Comparison of ENCODE assay signal across 1 cellular context in the genomic region with DNA sequence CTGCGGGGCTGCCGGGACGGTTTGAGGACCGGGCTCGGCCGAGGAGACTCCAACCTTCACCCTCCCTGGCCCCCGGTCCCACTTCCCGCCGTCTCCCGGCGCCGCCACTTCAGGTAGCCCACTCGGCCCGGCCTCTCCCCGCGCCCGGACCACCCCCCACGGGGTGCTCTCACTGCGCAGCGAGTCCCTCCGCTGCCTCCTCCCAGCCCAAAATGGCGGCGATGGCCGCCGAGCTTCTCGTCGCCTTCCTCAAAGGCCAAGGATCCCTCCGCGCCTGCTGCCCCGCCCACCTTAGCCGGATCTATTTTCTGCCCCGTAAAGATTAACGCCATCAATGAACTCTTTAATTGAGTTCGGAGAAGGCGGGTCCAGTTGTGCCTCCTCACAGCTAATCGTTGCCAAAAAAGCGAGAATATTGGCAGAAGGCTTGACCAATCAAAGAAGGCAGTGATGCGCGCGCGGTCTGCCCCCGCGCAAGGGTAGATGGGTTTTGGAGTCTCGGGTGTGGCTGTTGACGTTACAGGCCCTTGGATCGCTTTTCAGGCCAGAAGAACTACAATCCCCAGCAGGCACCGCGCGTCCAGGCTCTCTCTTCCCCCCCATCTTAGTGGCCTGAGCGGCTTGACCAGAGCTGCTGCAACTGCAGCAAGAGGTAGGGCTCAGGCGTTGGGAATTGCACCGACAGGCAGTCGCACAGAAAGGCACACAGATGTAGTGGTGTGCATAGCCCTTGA.
A peak's percentile ranks its signal among the peaks of the same experiment; 100 is the strongest.
TF ChIP-seq lines count a peak whose summit lies in the region.

A gene with protein sequence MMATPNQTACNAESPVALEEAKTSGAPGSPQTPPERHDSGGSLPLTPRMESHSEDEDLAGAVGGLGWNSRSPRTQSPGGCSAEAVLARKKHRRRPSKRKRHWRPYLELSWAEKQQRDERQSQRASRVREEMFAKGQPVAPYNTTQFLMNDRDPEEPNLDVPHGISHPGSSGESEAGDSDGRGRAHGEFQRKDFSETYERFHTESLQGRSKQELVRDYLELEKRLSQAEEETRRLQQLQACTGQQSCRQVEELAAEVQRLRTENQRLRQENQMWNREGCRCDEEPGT (plus strand): TSS at position 588 of the 734 bp plus-strand sequence. CDS start 919 bp downstream, outside the sequence.

TF ChIP-seq in GM12878, 131 proteins besides CTCF, POLR2A, EP300 and RAD21 (continued from another document and continues in another):
- TF ChIP-seq, protein P1, sequence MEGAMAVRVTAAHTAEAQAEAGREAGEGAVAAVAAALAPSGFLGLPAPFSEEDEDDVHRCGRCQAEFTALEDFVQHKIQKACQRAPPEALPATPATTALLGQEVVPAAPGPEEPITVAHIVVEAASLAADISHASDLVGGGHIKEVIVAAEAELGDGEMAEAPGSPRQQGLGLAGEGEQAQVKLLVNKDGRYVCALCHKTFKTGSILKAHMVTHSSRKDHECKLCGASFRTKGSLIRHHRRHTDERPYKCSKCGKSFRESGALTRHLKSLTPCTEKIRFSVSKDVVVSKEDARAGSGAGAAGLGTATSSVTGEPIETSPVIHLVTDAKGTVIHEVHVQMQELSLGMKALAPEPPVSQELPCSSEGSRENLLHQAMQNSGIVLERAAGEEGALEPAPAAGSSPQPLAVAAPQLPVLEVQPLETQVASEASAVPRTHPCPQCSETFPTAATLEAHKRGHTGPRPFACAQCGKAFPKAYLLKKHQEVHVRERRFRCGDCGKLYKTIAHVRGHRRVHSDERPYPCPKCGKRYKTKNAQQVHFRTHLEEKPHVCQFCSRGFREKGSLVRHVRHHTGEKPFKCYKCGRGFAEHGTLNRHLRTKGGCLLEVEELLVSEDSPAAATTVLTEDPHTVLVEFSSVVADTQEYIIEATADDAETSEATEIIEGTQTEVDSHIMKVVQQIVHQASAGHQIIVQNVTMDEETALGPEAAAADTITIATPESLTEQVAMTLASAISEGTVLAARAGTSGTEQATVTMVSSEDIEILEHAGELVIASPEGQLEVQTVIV (IDR thresholded peaks at IDR 0.05; ENCODE audit: borderline replicate concordance, partially characterized antibody), result peak; percentile 64
- peak; percentile 43; the same call in 1 of the 2 replicates for TF ChIP-seq NR2F1 (conservative IDR thresholded peaks at IDR 0.05)
- TF ChIP-seq, protein P2, sequence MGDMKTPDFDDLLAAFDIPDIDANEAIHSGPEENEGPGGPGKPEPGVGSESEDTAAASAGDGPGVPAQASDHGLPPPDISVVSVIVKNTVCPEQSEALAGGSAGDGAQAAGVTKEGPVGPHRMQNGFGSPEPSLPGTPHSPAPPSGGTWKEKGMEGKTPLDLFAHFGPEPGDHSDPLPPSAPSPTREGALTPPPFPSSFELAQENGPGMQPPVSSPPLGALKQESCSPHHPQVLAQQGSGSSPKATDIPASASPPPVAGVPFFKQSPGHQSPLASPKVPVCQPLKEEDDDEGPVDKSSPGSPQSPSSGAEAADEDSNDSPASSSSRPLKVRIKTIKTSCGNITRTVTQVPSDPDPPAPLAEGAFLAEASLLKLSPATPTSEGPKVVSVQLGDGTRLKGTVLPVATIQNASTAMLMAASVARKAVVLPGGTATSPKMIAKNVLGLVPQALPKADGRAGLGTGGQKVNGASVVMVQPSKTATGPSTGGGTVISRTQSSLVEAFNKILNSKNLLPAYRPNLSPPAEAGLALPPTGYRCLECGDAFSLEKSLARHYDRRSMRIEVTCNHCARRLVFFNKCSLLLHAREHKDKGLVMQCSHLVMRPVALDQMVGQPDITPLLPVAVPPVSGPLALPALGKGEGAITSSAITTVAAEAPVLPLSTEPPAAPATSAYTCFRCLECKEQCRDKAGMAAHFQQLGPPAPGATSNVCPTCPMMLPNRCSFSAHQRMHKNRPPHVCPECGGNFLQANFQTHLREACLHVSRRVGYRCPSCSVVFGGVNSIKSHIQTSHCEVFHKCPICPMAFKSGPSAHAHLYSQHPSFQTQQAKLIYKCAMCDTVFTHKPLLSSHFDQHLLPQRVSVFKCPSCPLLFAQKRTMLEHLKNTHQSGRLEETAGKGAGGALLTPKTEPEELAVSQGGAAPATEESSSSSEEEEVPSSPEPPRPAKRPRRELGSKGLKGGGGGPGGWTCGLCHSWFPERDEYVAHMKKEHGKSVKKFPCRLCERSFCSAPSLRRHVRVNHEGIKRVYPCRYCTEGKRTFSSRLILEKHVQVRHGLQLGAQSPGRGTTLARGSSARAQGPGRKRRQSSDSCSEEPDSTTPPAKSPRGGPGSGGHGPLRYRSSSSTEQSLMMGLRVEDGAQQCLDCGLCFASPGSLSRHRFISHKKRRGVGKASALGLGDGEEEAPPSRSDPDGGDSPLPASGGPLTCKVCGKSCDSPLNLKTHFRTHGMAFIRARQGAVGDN (IDR thresholded peaks at IDR 0.05), result no peak
- TF ChIP-seq, protein P3, sequence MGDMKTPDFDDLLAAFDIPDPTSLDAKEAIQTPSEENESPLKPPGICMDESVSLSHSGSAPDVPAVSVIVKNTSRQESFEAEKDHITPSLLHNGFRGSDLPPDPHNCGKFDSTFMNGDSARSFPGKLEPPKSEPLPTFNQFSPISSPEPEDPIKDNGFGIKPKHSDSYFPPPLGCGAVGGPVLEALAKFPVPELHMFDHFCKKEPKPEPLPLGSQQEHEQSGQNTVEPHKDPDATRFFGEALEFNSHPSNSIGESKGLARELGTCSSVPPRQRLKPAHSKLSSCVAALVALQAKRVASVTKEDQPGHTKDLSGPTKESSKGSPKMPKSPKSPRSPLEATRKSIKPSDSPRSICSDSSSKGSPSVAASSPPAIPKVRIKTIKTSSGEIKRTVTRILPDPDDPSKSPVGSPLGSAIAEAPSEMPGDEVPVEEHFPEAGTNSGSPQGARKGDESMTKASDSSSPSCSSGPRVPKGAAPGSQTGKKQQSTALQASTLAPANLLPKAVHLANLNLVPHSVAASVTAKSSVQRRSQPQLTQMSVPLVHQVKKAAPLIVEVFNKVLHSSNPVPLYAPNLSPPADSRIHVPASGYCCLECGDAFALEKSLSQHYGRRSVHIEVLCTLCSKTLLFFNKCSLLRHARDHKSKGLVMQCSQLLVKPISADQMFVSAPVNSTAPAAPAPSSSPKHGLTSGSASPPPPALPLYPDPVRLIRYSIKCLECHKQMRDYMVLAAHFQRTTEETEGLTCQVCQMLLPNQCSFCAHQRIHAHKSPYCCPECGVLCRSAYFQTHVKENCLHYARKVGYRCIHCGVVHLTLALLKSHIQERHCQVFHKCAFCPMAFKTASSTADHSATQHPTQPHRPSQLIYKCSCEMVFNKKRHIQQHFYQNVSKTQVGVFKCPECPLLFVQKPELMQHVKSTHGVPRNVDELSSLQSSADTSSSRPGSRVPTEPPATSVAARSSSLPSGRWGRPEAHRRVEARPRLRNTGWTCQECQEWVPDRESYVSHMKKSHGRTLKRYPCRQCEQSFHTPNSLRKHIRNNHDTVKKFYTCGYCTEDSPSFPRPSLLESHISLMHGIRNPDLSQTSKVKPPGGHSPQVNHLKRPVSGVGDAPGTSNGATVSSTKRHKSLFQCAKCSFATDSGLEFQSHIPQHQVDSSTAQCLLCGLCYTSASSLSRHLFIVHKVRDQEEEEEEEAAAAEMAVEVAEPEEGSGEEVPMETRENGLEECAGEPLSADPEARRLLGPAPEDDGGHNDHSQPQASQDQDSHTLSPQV (IDR thresholded peaks at IDR 0.05), result no peak
- TF ChIP-seq, protein P4, sequence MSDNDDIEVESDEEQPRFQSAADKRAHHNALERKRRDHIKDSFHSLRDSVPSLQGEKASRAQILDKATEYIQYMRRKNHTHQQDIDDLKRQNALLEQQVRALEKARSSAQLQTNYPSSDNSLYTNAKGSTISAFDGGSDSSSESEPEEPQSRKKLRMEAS (IDR thresholded peaks at IDR 0.05; ENCODE audit: low read depth, low read length), result no peak
- TF ChIP-seq, protein P5, sequence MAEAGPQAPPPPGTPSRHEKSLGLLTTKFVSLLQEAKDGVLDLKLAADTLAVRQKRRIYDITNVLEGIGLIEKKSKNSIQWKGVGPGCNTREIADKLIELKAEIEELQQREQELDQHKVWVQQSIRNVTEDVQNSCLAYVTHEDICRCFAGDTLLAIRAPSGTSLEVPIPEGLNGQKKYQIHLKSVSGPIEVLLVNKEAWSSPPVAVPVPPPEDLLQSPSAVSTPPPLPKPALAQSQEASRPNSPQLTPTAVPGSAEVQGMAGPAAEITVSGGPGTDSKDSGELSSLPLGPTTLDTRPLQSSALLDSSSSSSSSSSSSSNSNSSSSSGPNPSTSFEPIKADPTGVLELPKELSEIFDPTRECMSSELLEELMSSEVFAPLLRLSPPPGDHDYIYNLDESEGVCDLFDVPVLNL (IDR thresholded peaks at IDR 0.05; ENCODE audit: low read depth, low read length), result no peak; the same call in 1 of the 2 replicates
- TF ChIP-seq RB1 (IDR thresholded peaks at IDR 0.05; ENCODE audit: borderline replicate concordance), result peak; percentile 83
- peak; percentile 99 for TF ChIP-seq TAF1 (IDR thresholded peaks at IDR 0.05; ENCODE audit: borderline replicate concordance, low read depth, low read length)
- TF ChIP-seq PAX5 (IDR thresholded peaks at IDR 0.05; ENCODE audit: borderline replicate concordance, low read depth, low read length), result no peak; the same call in 1 of the 2 replicates
- TF ChIP-seq SMARCA5 (IDR thresholded peaks at IDR 0.05), result peak; percentile 76; the same call in 1 of the 2 replicates
- peak; percentile 59; the same call in 1 of the 2 replicates for TF ChIP-seq GABPA (IDR thresholded peaks at IDR 0.05; ENCODE audit: low read depth)
- TF ChIP-seq BMI1 (IDR thresholded peaks at IDR 0.05; ENCODE audit: borderline replicate concordance), result no peak
- TF ChIP-seq, protein P6, sequence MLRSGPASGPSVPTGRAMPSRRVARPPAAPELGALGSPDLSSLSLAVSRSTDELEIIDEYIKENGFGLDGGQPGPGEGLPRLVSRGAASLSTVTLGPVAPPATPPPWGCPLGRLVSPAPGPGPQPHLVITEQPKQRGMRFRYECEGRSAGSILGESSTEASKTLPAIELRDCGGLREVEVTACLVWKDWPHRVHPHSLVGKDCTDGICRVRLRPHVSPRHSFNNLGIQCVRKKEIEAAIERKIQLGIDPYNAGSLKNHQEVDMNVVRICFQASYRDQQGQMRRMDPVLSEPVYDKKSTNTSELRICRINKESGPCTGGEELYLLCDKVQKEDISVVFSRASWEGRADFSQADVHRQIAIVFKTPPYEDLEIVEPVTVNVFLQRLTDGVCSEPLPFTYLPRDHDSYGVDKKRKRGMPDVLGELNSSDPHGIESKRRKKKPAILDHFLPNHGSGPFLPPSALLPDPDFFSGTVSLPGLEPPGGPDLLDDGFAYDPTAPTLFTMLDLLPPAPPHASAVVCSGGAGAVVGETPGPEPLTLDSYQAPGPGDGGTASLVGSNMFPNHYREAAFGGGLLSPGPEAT (IDR thresholded peaks at IDR 0.05; ENCODE audit: low read depth), result peak; percentile 51; the same call in 1 of the 2 replicates
- no peak for TF ChIP-seq ZNF384 (IDR thresholded peaks at IDR 0.05; ENCODE audit: borderline replicate concordance, low read depth, low read length)
- TF ChIP-seq CEBPB (IDR thresholded peaks at IDR 0.05; ENCODE audit: borderline replicate concordance in 1 of 2, low read depth in 2 of 2, low read length in 2 of 2), result no peak
- TF ChIP-seq, protein P7, sequence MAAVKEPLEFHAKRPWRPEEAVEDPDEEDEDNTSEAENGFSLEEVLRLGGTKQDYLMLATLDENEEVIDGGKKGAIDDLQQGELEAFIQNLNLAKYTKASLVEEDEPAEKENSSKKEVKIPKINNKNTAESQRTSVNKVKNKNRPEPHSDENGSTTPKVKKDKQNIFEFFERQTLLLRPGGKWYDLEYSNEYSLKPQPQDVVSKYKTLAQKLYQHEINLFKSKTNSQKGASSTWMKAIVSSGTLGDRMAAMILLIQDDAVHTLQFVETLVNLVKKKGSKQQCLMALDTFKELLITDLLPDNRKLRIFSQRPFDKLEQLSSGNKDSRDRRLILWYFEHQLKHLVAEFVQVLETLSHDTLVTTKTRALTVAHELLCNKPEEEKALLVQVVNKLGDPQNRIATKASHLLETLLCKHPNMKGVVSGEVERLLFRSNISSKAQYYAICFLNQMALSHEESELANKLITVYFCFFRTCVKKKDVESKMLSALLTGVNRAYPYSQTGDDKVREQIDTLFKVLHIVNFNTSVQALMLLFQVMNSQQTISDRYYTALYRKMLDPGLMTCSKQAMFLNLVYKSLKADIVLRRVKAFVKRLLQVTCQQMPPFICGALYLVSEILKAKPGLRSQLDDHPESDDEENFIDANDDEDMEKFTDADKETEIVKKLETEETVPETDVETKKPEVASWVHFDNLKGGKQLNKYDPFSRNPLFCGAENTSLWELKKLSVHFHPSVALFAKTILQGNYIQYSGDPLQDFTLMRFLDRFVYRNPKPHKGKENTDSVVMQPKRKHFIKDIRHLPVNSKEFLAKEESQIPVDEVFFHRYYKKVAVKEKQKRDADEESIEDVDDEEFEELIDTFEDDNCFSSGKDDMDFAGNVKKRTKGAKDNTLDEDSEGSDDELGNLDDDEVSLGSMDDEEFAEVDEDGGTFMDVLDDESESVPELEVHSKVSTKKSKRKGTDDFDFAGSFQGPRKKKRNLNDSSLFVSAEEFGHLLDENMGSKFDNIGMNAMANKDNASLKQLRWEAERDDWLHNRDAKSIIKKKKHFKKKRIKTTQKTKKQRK (IDR thresholded peaks at IDR 0.05; ENCODE audit: low read depth, low read length), result no peak
- TF ChIP-seq, protein P8, sequence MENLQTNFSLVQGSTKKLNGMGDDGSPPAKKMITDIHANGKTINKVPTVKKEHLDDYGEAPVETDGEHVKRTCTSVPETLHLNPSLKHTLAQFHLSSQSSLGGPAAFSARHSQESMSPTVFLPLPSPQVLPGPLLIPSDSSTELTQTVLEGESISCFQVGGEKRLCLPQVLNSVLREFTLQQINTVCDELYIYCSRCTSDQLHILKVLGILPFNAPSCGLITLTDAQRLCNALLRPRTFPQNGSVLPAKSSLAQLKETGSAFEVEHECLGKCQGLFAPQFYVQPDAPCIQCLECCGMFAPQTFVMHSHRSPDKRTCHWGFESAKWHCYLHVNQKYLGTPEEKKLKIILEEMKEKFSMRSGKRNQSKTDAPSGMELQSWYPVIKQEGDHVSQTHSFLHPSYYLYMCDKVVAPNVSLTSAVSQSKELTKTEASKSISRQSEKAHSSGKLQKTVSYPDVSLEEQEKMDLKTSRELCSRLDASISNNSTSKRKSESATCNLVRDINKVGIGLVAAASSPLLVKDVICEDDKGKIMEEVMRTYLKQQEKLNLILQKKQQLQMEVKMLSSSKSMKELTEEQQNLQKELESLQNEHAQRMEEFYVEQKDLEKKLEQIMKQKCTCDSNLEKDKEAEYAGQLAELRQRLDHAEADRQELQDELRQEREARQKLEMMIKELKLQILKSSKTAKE (IDR thresholded peaks at IDR 0.05; ENCODE audit: low read depth, poor library complexity, severe bottlenecking), result no peak
- TF ChIP-seq, protein P9, sequence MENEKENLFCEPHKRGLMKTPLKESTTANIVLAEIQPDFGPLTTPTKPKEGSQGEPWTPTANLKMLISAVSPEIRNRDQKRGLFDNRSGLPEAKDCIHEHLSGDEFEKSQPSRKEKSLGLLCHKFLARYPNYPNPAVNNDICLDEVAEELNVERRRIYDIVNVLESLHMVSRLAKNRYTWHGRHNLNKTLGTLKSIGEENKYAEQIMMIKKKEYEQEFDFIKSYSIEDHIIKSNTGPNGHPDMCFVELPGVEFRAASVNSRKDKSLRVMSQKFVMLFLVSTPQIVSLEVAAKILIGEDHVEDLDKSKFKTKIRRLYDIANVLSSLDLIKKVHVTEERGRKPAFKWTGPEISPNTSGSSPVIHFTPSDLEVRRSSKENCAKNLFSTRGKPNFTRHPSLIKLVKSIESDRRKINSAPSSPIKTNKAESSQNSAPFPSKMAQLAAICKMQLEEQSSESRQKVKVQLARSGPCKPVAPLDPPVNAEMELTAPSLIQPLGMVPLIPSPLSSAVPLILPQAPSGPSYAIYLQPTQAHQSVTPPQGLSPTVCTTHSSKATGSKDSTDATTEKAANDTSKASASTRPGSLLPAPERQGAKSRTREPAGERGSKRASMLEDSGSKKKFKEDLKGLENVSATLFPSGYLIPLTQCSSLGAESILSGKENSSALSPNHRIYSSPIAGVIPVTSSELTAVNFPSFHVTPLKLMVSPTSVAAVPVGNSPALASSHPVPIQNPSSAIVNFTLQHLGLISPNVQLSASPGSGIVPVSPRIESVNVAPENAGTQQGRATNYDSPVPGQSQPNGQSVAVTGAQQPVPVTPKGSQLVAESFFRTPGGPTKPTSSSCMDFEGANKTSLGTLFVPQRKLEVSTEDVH (IDR thresholded peaks at IDR 0.05; ENCODE audit: low read depth, partially characterized antibody), result peak; percentile 36
